ENCODE assay signal across 20 cellular contexts in genomic region chr2:25966531-25967265, GRCh38. TPM values are rescaled to one million over a fixed set of nuclear protein-coding genes. Genes with fewer than 3 reads are reported as not detected.
A peak's percentile ranks its signal among the peaks of the same experiment; 100 is the strongest.
DNase-seq lines count a peak whose midpoint lies in the region; ATAC-seq, FAIRE-seq and TF ChIP-seq lines count a peak whose summit lies in the region.
"Had no signal": no experiment of that assay in that cellular context is flagged by ENCODE, and none has a peak within 500 bp of the region (broad histone marks: within the 10 kb centered on the region; RNA-seq: fewer than 3 reads in every experiment).

No MANE protein-coding gene starts in this region.

- H3K36me3 Mint-ChIP-seq in progenitor cell of endocrine pancreas (ENCODE audit: insufficient read depth): peaks cover 5% of the 10 kb centered on the region
- no peaks in the 10 kb centered on the region for H3K36me3 Mint-ChIP-seq in activated naive CD8-positive, alpha-beta T cell treated with anti-CD3 and anti-CD28 coated beads for 36 hours
- H3K36me3 Mint-ChIP-seq: CD8-positive, alpha-beta T cell; memory B cell had no signal

- no peak overlapping the region for H3K27ac ChIP-seq in K562 (ENCODE audit: extremely low read depth, low read depth, low read length)
- H3K27ac ChIP-seq in coronary artery: no peak overlapping the region

- no peak overlapping the region for H3K4me3 Mint-ChIP-seq in progenitor cell of endocrine pancreas (ENCODE audit: low read depth)
- H3K4me3 Mint-ChIP-seq in activated naive CD8-positive, alpha-beta T cell treated with anti-CD3 and anti-CD28 coated beads for 36 hours: no peak overlapping the region
- H3K4me3 Mint-ChIP-seq: CD8-positive, alpha-beta T cell; memory B cell; stimulated activated naive B cell treated with anti-CD40 and anti-IgM and Interleukin-4, amounts not matched to agents 10 μg/mL and 1 μg/mL and 100 μg/mL, for 72 hours had no signal

- H3K79me2 ChIP-seq in K562 (ENCODE audit: control insufficient read depth, insufficient read depth, low read length): no peaks in the 10 kb centered on the region

- no TSS peak for BruUV-seq in K562 (replicated peaks; lab: Mats Ljungman, UMichigan)

- no peaks in the 10 kb centered on the region for H3K4me1 Mint-ChIP-seq in progenitor cell of endocrine pancreas (ENCODE audit: low read depth)
- H3K4me1 Mint-ChIP-seq in activated naive CD8-positive, alpha-beta T cell treated with anti-CD3 and anti-CD28 coated beads for 36 hours: peaks cover 2% of the 10 kb centered on the region

- no peaks in the 10 kb centered on the region for H4K20me1 ChIP-seq in K562 (replicated peaks; ENCODE audit: control insufficient read depth, insufficient read depth, low read length)

- H3K9ac ChIP-seq in K562 (ENCODE audit: insufficient read depth in 1 of 2, low read depth in 2 of 2, low read length in 2 of 2): peak overlapping the region in 1 of 2 experiments; percentile 29; a peak in 1 of 4 replicates

- TF ChIP-seq CTCF in LNCAP (IDR thresholded peaks at IDR 0.05) (peak; percentile 57), K562 (IDR thresholded peaks at IDR 0.05 in 2 of 3, conservative IDR thresholded peaks at IDR 0.05 in 1 of 3; ENCODE audit: insufficient read depth in 2 of 3, low read depth in 1 of 3, low read length in 3 of 3) (peak in 2 of 3 experiments; percentile 6 to 16; a peak in 2 of 6 replicates), progenitor cell of endocrine pancreas (IDR thresholded peaks at IDR 0.05; ENCODE audit: unreplicated experiment) (no peak), coronary artery (IDR thresholded peaks at IDR 0.05) (no peak)

- H3K9me3 Mint-ChIP-seq in progenitor cell of endocrine pancreas (ENCODE audit: low read depth): no peaks in the 10 kb centered on the region
- H3K9me3 Mint-ChIP-seq in activated naive CD8-positive, alpha-beta T cell treated with anti-CD3 and anti-CD28 coated beads for 36 hours: no peaks in the 10 kb centered on the region
- H3K9me3 Mint-ChIP-seq: CD8-positive, alpha-beta T cell; memory B cell; stimulated activated naive B cell treated with anti-CD40 and anti-IgM and Interleukin-4, amounts not matched to agents 10 μg/mL and 1 μg/mL and 100 μg/mL, for 72 hours had no signal

- intact Hi-C loops in K562 (cut with micrococcal nuclease): no loop called here

- no peak for TF ChIP-seq EP300 in K562 (IDR thresholded peaks at IDR 0.05; ENCODE audit: low read length)

- H3K9me3 ChIP-seq in K562 (replicated peaks; ENCODE audit: control insufficient read depth, insufficient read depth, low read depth, low read length): no peaks in the 10 kb centered on the region

- no peaks in the 10 kb centered on the region for H3K9me1 ChIP-seq in K562 (ENCODE audit: control insufficient read depth, insufficient read depth, low read length)

- TF ChIP-seq RAD21 in K562 (CRISPR knock-in tag; conservative IDR thresholded peaks at IDR 0.05 in 1 of 2, IDR thresholded peaks at IDR 0.05 in 1 of 2): no peak

- peaks cover 0 to 4% of the 10 kb centered on the region in 2 experiments; a peak in 1 of 5 replicates for H3K4me1 ChIP-seq in K562 (replicated peaks in 1 of 2; ENCODE audit: control insufficient read depth in 2 of 2, insufficient read depth in 2 of 2, low read length in 2 of 2)

- WGBS in K562 (ENCODE audit: insufficient coverage, low coverage, missing lambda C conversion rate): 52% methylated on average over 7 of the region's 7 CpGs

- in situ Hi-C loops in G401 (cut with HindIII; ENCODE audit: low sequenced_read_pairs): no loop called here
- in situ Hi-C loops in K562 (cut with MboI): no loop called here

- no peaks in the 10 kb centered on the region; the same call in 2 of the 3 replicates for H3K36me3 ChIP-seq in K562 (ENCODE audit: control insufficient read depth, insufficient read depth, low read length)

- no peak overlapping the region for H3K4me2 ChIP-seq in K562 (ENCODE audit: insufficient read depth, low read length)

- no peak overlapping the region for H2AFZ ChIP-seq in K562 (ENCODE audit: low read depth, low read length)

- H3K4me3 ChIP-seq in K562 (no peak overlapping the region), coronary artery (no peak overlapping the region)

- no peak for FAIRE-seq in K562 (lab: Jason Lieb, UNC)

- POLR2A ChIA-PET in K562 (lab: Yijun Ruan, JAX): interaction anchor here (0.7 kb wide), 1 partner anchor 538 kb away, joined by 4 read pairs; no protein-coding TSS in a partner anchor

- ATAC-seq in K562 (peak; percentile 50; the same call in 1 of the 3 replicates), esophagus mucosa (no peak)
- ATAC-seq: CD8-positive, alpha-beta T cell; stimulated activated naive B cell treated with anti-CD40 and anti-IgM and Interleukin-4, amounts not matched to agents 10 μg/mL and 1 μg/mL and 100 μg/mL, for 72 hours had no signal

- peak overlapping the region; percentile 41 for H3K27ac Mint-ChIP-seq in progenitor cell of endocrine pancreas
- no peak overlapping the region for H3K27ac Mint-ChIP-seq in activated naive CD8-positive, alpha-beta T cell treated with anti-CD3 and anti-CD28 coated beads for 36 hours
- H3K27ac Mint-ChIP-seq: CD8-positive, alpha-beta T cell; memory B cell; stimulated activated naive B cell treated with anti-CD40 and anti-IgM and Interleukin-4, amounts not matched to agents 10 μg/mL and 1 μg/mL and 100 μg/mL, for 72 hours had no signal

- peak; percentile 90 for DNase-seq in G401 (ENCODE audit: low spot score)
- no peak for DNase-seq in K562 (ENCODE audit: extremely low read depth in 1 of 4, low spot score in 3 of 4)
- no peak for DNase-seq in progenitor cell of endocrine pancreas (ENCODE audit: low spot score, unreplicated experiment)
- DNase-seq in activated naive CD8-positive, alpha-beta T cell treated with anti-CD3 and anti-CD28 coated beads for 36 hours: no peak
- DNase-seq in coronary artery (ENCODE audit: low spot score): no peak
- DNase-seq: activated CD4-positive, alpha-beta T cell treated with anti-CD3 and anti-CD28 coated beads, Interleukin-2, amount 50 U/mL, for 4 hours; activated naive CD4-positive, alpha-beta T cell treated with anti-CD3 and anti-CD28 coated beads, Interleukin-2, amount 50 U/mL, for 16 hours; anterior cingulate cortex; CD8-positive, alpha-beta T cell; DMS153; KBM-7; kidney glomerular epithelial cell; NCI-H146; NCI-H524; RPMI8226; stimulated activated CD4-positive, alpha-beta T cell treated with anti-CD3 and anti-CD28 coated beads, Interleukin-4, amount 100 ng/mL, for 1 hour; stimulated activated naive B cell treated with anti-CD40 and anti-IgM and Interleukin-4, amounts not matched to agents 10 μg/mL and 1 μg/mL and 100 μg/mL, for 72 hours had no signal

- CTCF ChIA-PET in K562 (lab: Yijun Ruan, JAX; ENCODE audit: low intra/inter-chr PET ratio): interaction anchor here (0.8 kb wide), 1 partner anchor 170 kb away, joined by 3 read pairs; no protein-coding TSS in a partner anchor

- H3K27me3 Mint-ChIP-seq in progenitor cell of endocrine pancreas: no peaks in the 10 kb centered on the region
- H3K27me3 Mint-ChIP-seq in activated naive CD8-positive, alpha-beta T cell treated with anti-CD3 and anti-CD28 coated beads for 36 hours: no peaks in the 10 kb centered on the region
- H3K27me3 Mint-ChIP-seq: memory B cell; stimulated activated naive B cell treated with anti-CD40 and anti-IgM and Interleukin-4, amounts not matched to agents 10 μg/mL and 1 μg/mL and 100 μg/mL, for 72 hours had no signal

- no peak for TF ChIP-seq POLR2A in K562 (conservative IDR thresholded peaks at IDR 0.05)

- no peaks in the 10 kb centered on the region for H3K27me3 ChIP-seq in K562 (ENCODE audit: control insufficient read depth in 2 of 2, insufficient read depth in 2 of 2, low read length in 2 of 2)

TF ChIP-seq in K562, 482 proteins besides CTCF, POLR2A, EP300 and RAD21:
- no peak for TF ChIP-seq RB1 (IDR thresholded peaks at IDR 0.05; ENCODE audit: low read depth)
- TF ChIP-seq TEAD4 (IDR thresholded peaks at IDR 0.05; ENCODE audit: low read length): 0 out of 2 replicates have a peak, but pooled peaks have one; percentile 28
- no peak for TF ChIP-seq TEAD4 (CRISPR knock-in tag; IDR thresholded peaks at IDR 0.05; ENCODE audit: borderline replicate concordance)
- no peak for TF ChIP-seq NFATC3 (IDR thresholded peaks at IDR 0.05)

RNA-seq across cellular contexts. Expression of gene KIF3C, which starts 15.6 kb away (rescaled TPM):
- total RNA-seq in G401 (2014; rRNA removed; shearing (Covaris generic)): 17.6 and 20.6 TPM in 2 replicates
- 12.0 and 22.8 TPM in 2 replicates for total RNA-seq in K562 (2011; cell fraction: chromatin; rRNA removed; ENCODE audit: low replicate concordance)
- total RNA-seq in K562 (2011; cell fraction: nucleolus; rRNA removed): 10.4 and 12.0 TPM in 2 replicates
- 8.7 and 9.9 TPM in 2 replicates for total RNA-seq in K562 (2011; cell fraction: nucleoplasm; rRNA removed)
- total RNA-seq in K562 (2014; rRNA removed): 3.3 and 5.9 TPM in 2 replicates
- total RNA-seq in K562 (2014; rRNA removed; fragmentation: Illumina TruSeq; extraction: Trizol): 1.9 and 2.1 TPM in 2 replicates
- 1.6 and 1.8 TPM in 2 replicates for total RNA-seq in K562 (2015; rRNA removed; fragmentation: Illumina TruSeq; extraction: Trizol)
- total RNA-seq in K562 (2021): 6.1 and 6.7 TPM in 2 replicates
- 3.1 and 3.3 TPM in 2 replicates for polyA plus RNA-seq in K562 (2011; rRNA removed)
- 3.2 and 3.9 TPM in 2 replicates for polyA plus RNA-seq in K562 (2011; cell fraction: cytosol; rRNA removed)
- 2.2 and 3.3 TPM in 2 replicates for polyA plus RNA-seq in K562 (2011; cell fraction: nucleus; rRNA removed)
- polyA plus RNA-seq in K562 (2012): 4.8 and 6.5 TPM in 2 replicates
- polyA plus RNA-seq in K562 (2014; fragmentation: Illumina TruSeq; extraction: Trizol): 4.0 and 5.0 TPM in 2 replicates
- under 1 TPM; 0.69 to 0.88 TPM for polyA plus RNA-seq in K562 (2014; fragmentation: Nextera tagmentation; extraction: Ambion mirVana)
- 3.3 and 3.4 TPM in 2 replicates for polyA plus RNA-seq in K562 (2014; rRNA removed)
- 3.7 and 6.1 TPM in 2 replicates for polyA minus RNA-seq in K562 (2011; rRNA and poly(A)+ RNA removed)
- 4.3 and 4.5 TPM in 2 replicates for polyA minus RNA-seq in K562 (2011; cell fraction: cytosol; rRNA and poly(A)+ RNA removed)
- 4.4 and 7.3 TPM in 2 replicates for polyA minus RNA-seq in K562 (2011; cell fraction: nucleus; rRNA and poly(A)+ RNA removed)
- 42.3 TPM in 2 replicates for total RNA-seq in progenitor cell of endocrine pancreas
- 3.0 TPM for total RNA-seq in esophagus mucosa
- total RNA-seq in activated naive CD8-positive, alpha-beta T cell treated with anti-CD3 and anti-CD28 coated beads for 36 hours: 1 to 10 TPM; 3.7 to 4.1 TPM

Comparison
In these comparisons a context has a peak if more than half of its experiments do, and no peak if none do; other contexts are left out.
1. CTCF ChIP-seq: peak in LNCAP (single experiment) and K562 (2 of 3); none in progenitor cell of endocrine pancreas (single experiment) and coronary artery (single experiment).